Comparison of ENCODE assay signal across 3 cellular contexts in the genomic region with DNA sequence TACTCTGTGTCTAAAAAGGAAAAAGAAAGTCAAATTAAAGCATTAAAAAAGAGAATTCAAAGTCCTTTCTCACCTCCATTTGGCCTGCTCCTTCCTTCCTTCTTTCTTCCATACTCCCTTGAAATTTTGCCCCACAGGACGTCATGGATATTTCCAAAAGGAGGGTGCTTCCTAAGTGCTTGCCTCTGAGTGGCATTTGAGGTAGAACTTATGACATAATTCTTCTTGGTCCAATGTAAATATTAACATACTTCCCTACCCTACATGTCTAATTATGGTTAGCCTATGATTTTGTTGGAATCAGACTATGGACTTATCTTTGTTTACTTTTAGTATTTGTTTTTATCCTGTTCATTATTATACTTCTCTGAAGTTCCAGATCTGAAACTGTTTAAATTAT.
TF ChIP-seq lines count a peak whose summit lies in the region.

No MANE protein-coding gene starts in this region.

TF ChIP-seq in IMR-90, 13 proteins besides CTCF, POLR2A, EP300 and RAD21:
- TF ChIP-seq CEBPB (IDR thresholded peaks at IDR 0.05; ENCODE audit: low read depth, low read length): no peak
- TF ChIP-seq BHLHE40 (IDR thresholded peaks at IDR 0.05; ENCODE audit: low read depth, low read length): no peak
- no peak for TF ChIP-seq ELK1 (IDR thresholded peaks at IDR 0.05; ENCODE audit: borderline replicate concordance, low read depth, low read length)
- TF ChIP-seq MAFK (IDR thresholded peaks at IDR 0.05; ENCODE audit: low read depth, low read length): no peak
- no peak for TF ChIP-seq RFX5 (IDR thresholded peaks at IDR 0.05; ENCODE audit: low read depth, low read length)
- TF ChIP-seq MAZ (IDR thresholded peaks at IDR 0.05; ENCODE audit: borderline replicate concordance, low read depth, low read length): no peak
- TF ChIP-seq RCOR1 (IDR thresholded peaks at IDR 0.05; ENCODE audit: insufficient replicate concordance, low read length): no peak
- TF ChIP-seq CHD1 (IDR thresholded peaks at IDR 0.05; ENCODE audit: low read depth, low read length): no peak
- TF ChIP-seq FOS (IDR thresholded peaks at IDR 0.05; ENCODE audit: low read depth, low read length): no peak
- TF ChIP-seq SMC3 (IDR thresholded peaks at IDR 0.05; ENCODE audit: low read depth, low read length): no peak
- TF ChIP-seq NFE2L2 (IDR thresholded peaks at IDR 0.05; ENCODE audit: low read depth, low read length): no peak
- TF ChIP-seq, protein P1, sequence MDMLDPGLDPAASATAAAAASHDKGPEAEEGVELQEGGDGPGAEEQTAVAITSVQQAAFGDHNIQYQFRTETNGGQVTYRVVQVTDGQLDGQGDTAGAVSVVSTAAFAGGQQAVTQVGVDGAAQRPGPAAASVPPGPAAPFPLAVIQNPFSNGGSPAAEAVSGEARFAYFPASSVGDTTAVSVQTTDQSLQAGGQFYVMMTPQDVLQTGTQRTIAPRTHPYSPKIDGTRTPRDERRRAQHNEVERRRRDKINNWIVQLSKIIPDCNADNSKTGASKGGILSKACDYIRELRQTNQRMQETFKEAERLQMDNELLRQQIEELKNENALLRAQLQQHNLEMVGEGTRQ (IDR thresholded peaks at IDR 0.05; ENCODE audit: low read depth, low read length): no peak
- TF ChIP-seq MXI1 (IDR thresholded peaks at IDR 0.05; ENCODE audit: borderline replicate concordance, low read depth, low read length): no peak

TF ChIP-seq in endothelial cell of umbilical vein, 7 proteins besides CTCF, POLR2A, EP300 and RAD21:
- TF ChIP-seq GATA2 (IDR thresholded peaks at IDR 0.05; ENCODE audit: insufficient read depth, insufficient read length, low read depth, low read length) (no peak), FOS (IDR thresholded peaks at IDR 0.05; ENCODE audit: borderline replicate concordance, insufficient read depth, low read length) (no peak), POLR2AphosphoS5 (IDR thresholded peaks at IDR 0.05; ENCODE audit: insufficient read depth, low read depth, low read length) (no peak), EZH2 (IDR thresholded peaks at IDR 0.05; ENCODE audit: borderline replicate concordance, low read depth, low read length, severe bottlenecking) (no peak), MYC (IDR thresholded peaks at IDR 0.05; ENCODE audit: low read depth, low read length) (no peak)
- TF ChIP-seq, protein P2, sequence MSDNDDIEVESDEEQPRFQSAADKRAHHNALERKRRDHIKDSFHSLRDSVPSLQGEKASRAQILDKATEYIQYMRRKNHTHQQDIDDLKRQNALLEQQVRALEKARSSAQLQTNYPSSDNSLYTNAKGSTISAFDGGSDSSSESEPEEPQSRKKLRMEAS (IDR thresholded peaks at IDR 0.05; ENCODE audit: insufficient read depth, insufficient read length): no peak

TF ChIP-seq in HEK293T, 16 proteins besides CTCF, POLR2A, EP300 and RAD21:
- TF ChIP-seq NFRKB (IDR thresholded peaks at IDR 0.05): no peak
- no peak for TF ChIP-seq ZNF384 (IDR thresholded peaks at IDR 0.05)
- TF ChIP-seq, protein P3, sequence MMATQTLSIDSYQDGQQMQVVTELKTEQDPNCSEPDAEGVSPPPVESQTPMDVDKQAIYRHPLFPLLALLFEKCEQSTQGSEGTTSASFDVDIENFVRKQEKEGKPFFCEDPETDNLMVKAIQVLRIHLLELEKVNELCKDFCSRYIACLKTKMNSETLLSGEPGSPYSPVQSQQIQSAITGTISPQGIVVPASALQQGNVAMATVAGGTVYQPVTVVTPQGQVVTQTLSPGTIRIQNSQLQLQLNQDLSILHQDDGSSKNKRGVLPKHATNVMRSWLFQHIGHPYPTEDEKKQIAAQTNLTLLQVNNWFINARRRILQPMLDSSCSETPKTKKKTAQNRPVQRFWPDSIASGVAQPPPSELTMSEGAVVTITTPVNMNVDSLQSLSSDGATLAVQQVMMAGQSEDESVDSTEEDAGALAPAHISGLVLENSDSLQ (IDR thresholded peaks at IDR 0.05): no peak
- no peak for TF ChIP-seq CTBP1 (IDR thresholded peaks at IDR 0.05; ENCODE audit: borderline replicate concordance)
- no peak for TF ChIP-seq FOXK2 (IDR thresholded peaks at IDR 0.05)
- no peak for TF ChIP-seq FOXA1 (IDR thresholded peaks at IDR 0.05)
TF ChIP-seq in HEK293T: peak in this region for 0.
